In genomic region chr12:52146822-52147366, GRCh38 we compare ENCODE assay signal across 13 cellular contexts. TPM values are rescaled to one million over a fixed set of nuclear protein-coding genes. Genes with fewer than 3 reads are reported as not detected.
DNase-seq lines count a peak whose midpoint lies in the region; ATAC-seq, FAIRE-seq and TF ChIP-seq lines count a peak whose summit lies in the region.
"Had no signal": no experiment of that assay in that cellular context is flagged by ENCODE, and none has a peak within 500 bp of the region (broad histone marks: within the 10 kb centered on the region; RNA-seq: fewer than 3 reads in every experiment).

No MANE protein-coding gene starts in this region.

- no peak for TF ChIP-seq POLR2A in uterus (IDR thresholded peaks at IDR 0.05)

- intact Hi-C loops in heart right ventricle (cut with DNase I): loop anchor here in 1 of 10 donors (5.0 kb wide), 1 partner anchor 845 kb away; no protein-coding TSS in a partner anchor
- intact Hi-C loops in left cardiac atrium (cut with DNase I): no loop called here
- intact Hi-C loops in pancreas (cut with DNase I): loop anchor here in 1 of 3 donors (5.0 to 10.0 kb wide), 2 partner anchors 720 to 838 kb away; no protein-coding TSS in a partner anchor
- intact Hi-C loops in uterus (cut with DNase I; ENCODE audit: low total_unique reads): no loop called here

- ATAC-seq in heart right ventricle (peak in 1 of 8 donors; percentile 8), left cardiac atrium (no peak), pancreas (no peak), GM21717 (IDR thresholded peaks at IDR 0.05; ENCODE audit: unreplicated experiment) (no peak), GM21360 (IDR thresholded peaks at IDR 0.05; ENCODE audit: unreplicated experiment) (no peak)
- ATAC-seq: activated CD4-positive, alpha-beta T cell treated with anti-CD3 and anti-CD28 coated beads for 36 hours had no signal

- H3K27me3 ChIP-seq in heart right ventricle (peaks cover 0 to 2% (median 0%) of the 10 kb centered on the region in 7 donors), pancreas (no peaks in the 10 kb centered on the region), uterus (no peaks in the 10 kb centered on the region)
- H3K27me3 ChIP-seq: right lobe of liver had no signal

- H3K4me1 ChIP-seq in heart right ventricle (peaks cover 25 to 50% (median 37%) of the 10 kb centered on the region in 9 donors), pancreas (peaks cover 0 to 6% (median 3%) of the 10 kb centered on the region in 3 donors), uterus (peaks cover 0 to 4% of the 10 kb centered on the region in 2 donors)
- H3K4me1 ChIP-seq: right lobe of liver had no signal

- 91 to 92% methylated on average over 11 of the region's 11 CpGs for WGBS in heart right ventricle, 2 donors
- WGBS in pancreas, 2 donors: 78 to 87% methylated on average over 11 of the region's 11 CpGs

- TF ChIP-seq CTCF in heart right ventricle (IDR thresholded peaks at IDR 0.05): no peak
- no peak for TF ChIP-seq CTCF in epithelial cell of esophagus (IDR thresholded peaks at IDR 0.05; ENCODE audit: insufficient read depth, low read depth, low read length, missing control alignments)
- TF ChIP-seq CTCF in pancreas (IDR thresholded peaks at IDR 0.05): no peak
- TF ChIP-seq CTCF in uterus (IDR thresholded peaks at IDR 0.05): no peak

- H3K27ac ChIP-seq in heart right ventricle (peak overlapping the region; percentile 64 to 91 (median 78)), pancreas (peak overlapping the region; percentile 67 to 88 (median 82)), uterus (peak overlapping the region; percentile 71 to 79)

- H3K36me3 ChIP-seq in heart right ventricle (no peaks in the 10 kb centered on the region), pancreas (no peaks in the 10 kb centered on the region), uterus (no peaks in the 10 kb centered on the region)
- H3K36me3 ChIP-seq: right lobe of liver had no signal

- H3K9me3 ChIP-seq in heart right ventricle (no peaks in the 10 kb centered on the region), pancreas (no peaks in the 10 kb centered on the region), uterus (no peaks in the 10 kb centered on the region)
- H3K9me3 ChIP-seq: right lobe of liver had no signal

- H3K4me3 ChIP-seq in heart right ventricle: no peak overlapping the region
- H3K4me3 ChIP-seq in epithelial cell of esophagus (ENCODE audit: low read length): peak overlapping the region; percentile 28
- no peak overlapping the region for H3K4me3 ChIP-seq in pancreas
- H3K4me3 ChIP-seq in uterus: no peak overlapping the region
- H3K4me3 ChIP-seq: right lobe of liver had no signal

- DNase-seq in heart right ventricle: no peak
- no peak for DNase-seq in left cardiac atrium
- peak; percentile 33 for DNase-seq in epithelial cell of esophagus (ENCODE audit: low read depth)
- DNase-seq in pancreas: no peak
- DNase-seq in uterus: no peak
- no peak for DNase-seq in NCI-H146 (lab: John Stamatoyannopoulos, UW)
- DNase-seq: activated CD4-positive, alpha-beta T cell treated with anti-CD3 and anti-CD28 coated beads for 36 hours had no signal

- no peak for FAIRE-seq in pancreas (lab: Jason Lieb, UNC)
- FAIRE-seq: A204.1, colon had no signal

RNA-seq across cellular contexts. Expression of gene KRT80, which starts 44.9 kb away (rescaled TPM):
- total RNA-seq in heart right ventricle (under 1 TPM in 9 of 10 donors, not detected in 1; 0.07 to 0.79 (median 0.16) TPM), left cardiac atrium (under 1 TPM in 1 of 2 donors, not detected in 1; 0.44 TPM), pancreas (10 to 100 TPM in 3 of 6 donors, 1 to 10 TPM in 3; 4.8 to 18.3 (median 9.0) TPM), uterus (1 to 10 TPM in 1 of 4 donors, not detected in 3; 1.1 TPM)
- polyA plus RNA-seq in heart right ventricle (under 1 TPM; 0.07 to 0.32 TPM), pancreas (1 to 10 TPM; 8.1 to 9.1 TPM)
- total RNA-seq: activated CD4-positive, alpha-beta T cell treated with anti-CD3 and anti-CD28 coated beads for 36 hours; mononuclear cell had no signal
